ENCODE assay signal across 2 cellular contexts in the genomic region with DNA sequence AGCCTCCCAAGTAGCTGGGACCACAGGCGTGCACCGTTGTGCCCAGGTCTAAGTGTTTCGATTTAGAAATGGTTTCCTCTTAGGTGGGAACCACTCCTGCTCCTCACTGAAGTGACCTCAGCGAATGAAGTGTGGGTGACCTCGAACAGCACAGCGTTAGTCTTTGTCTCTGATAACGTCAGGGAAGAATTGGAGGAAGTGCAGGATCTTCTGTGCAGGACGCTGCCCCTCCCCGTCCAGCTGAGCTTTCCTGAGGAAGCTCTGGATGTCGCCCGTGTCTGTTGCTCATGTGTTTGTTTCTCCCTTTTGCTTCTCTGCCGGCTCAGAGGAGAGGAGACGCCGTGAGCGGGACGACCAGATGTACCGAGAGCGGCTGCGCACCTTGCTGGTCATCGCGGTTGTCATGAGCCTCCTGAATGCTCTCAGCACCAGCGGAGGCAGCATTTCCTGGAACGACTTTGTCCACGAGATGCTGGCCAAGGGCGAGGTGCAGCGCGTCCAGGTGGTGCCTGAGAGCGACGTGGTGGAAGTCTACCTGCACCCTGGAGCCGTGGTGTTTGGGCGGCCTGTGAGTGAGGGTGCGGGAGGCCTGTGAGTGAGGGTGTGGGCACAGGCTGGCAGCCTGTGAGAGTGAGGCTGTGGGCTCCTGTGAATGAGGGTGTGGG.
TF ChIP-seq lines count a peak whose summit lies in the region.

No MANE protein-coding gene starts in this region.

TF ChIP-seq in endothelial cell of umbilical vein, 7 proteins besides CTCF, POLR2A, EP300 and RAD21:
- TF ChIP-seq JUN (IDR thresholded peaks at IDR 0.05; ENCODE audit: borderline replicate concordance, insufficient read depth, insufficient read length, low read depth) (no peak), POLR2AphosphoS5 (IDR thresholded peaks at IDR 0.05; ENCODE audit: insufficient read depth, low read depth, low read length) (peak; percentile 38), FOS (IDR thresholded peaks at IDR 0.05; ENCODE audit: borderline replicate concordance, insufficient read depth, low read length) (no peak), GATA2 (IDR thresholded peaks at IDR 0.05; ENCODE audit: insufficient read depth, insufficient read length, low read depth, low read length) (peak; percentile 35)

TF ChIP-seq in HepG2, 621 proteins besides CTCF, POLR2A, EP300 and RAD21:
- TF ChIP-seq RAD51 (IDR thresholded peaks at IDR 0.05; ENCODE audit: borderline replicate concordance) (no peak), ZNF773 (CRISPR knock-in tag; IDR thresholded peaks at IDR 0.05; ENCODE audit: borderline replicate concordance) (no peak), RBFOX2 (IDR thresholded peaks at IDR 0.05; ENCODE audit: low read depth, low read length) (peak; percentile 39; the same call in 1 of the 2 replicates), ZBTB8A (CRISPR knock-in tag; IDR thresholded peaks at IDR 0.05; ENCODE audit: borderline replicate concordance, low read depth) (no peak)
